Comparison of ENCODE assay signal across 1 cellular context in the genomic region with DNA sequence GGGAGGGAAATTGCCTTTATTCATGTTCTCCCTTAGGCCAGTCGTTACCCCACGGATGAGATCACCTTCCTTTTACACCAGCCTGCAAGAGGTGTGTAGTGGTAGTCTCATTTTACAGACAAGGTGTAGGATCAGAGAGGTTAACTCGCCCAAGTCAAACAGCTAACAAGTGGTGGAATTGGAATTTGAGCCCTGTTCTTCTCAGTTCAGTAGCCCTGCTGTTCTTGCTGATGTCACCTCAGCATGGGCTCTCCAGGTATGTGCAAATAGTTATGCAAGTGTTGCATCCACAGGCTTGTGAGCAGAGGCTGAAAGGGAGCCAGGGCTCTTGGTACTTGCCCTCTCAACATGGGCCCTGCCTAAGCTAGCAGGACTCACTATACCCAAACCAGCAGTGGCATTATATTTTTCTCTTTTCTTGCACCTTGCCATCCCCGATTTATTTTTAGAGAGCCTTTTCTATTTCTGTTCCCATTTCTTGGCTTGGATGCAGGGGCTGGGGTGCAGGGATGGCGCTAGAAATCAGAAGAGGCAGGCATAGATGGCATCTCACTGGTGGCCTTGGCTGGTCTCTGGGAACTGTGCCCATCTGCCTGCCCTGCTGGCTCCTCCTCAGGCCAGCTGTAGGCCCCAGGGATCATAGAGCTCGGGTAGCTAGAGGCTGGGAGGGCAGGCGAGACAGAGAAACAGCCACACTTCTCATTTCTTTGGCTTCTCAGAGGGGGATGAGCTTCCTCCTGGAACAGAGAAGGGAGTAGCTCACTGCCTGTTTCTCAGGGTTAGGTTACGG.
TF ChIP-seq lines count a peak whose summit lies in the region.

No MANE protein-coding gene starts in this region.

TF ChIP-seq in HEK293, 187 proteins besides CTCF, POLR2A, EP300 and RAD21 (continued from another document and continues in another):
- TF ChIP-seq, protein P1, sequence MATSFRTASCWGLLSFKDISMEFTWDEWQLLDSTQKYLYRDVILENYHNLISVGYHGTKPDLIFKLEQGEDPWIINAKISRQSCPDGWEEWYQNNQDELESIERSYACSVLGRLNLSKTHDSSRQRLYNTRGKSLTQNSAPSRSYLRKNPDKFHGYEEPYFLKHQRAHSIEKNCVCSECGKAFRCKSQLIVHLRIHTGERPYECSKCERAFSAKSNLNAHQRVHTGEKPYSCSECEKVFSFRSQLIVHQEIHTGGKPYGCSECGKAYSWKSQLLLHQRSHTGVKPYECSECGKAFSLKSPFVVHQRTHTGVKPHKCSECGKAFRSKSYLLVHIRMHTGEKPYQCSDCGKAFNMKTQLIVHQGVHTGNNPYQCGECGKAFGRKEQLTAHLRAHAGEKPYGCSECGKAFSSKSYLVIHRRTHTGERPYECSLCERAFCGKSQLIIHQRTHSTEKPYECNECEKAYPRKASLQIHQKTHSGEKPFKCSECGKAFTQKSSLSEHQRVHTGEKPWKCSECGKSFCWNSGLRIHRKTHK (tag by site-specific recombination; IDR thresholded peaks at IDR 0.05) = no peak
- TF ChIP-seq, protein P2, sequence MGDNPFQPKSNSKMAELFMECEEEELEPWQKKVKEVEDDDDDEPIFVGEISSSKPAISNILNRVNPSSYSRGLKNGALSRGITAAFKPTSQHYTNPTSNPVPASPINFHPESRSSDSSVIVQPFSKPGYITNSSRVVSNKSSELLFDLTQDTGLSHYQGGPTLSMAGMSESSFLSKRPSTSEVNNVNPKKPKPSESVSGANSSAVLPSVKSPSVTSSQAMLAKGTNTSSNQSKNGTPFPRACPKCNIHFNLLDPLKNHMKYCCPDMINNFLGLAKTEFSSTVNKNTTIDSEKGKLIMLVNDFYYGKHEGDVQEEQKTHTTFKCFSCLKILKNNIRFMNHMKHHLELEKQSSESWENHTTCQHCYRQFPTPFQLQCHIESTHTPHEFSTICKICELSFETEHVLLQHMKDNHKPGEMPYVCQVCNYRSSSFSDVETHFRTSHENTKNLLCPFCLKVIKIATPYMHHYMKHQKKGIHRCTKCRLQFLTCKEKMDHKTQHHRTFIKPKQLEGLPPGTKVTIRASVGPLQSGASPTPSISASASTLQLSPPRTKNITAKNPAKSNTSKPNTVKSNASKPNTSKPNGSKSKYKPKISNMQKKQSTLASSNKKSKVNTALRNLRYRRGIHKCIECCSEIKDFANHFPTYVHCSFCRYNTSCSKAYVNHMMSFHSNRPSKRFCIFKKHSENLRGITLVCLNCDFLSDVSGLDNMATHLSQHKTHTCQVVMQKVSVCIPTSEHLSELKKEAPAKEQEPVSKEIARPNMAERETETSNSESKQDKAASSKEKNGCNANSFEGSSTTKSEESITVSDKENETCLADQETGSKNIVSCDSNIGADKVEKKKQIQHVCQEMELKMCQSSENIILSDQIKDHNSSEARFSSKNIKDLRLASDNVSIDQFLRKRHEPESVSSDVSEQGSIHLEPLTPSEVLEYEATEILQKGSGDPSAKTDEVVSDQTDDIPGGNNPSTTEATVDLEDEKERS (tag by site-specific recombination; IDR thresholded peaks at IDR 0.05) = no peak
- TF ChIP-seq ZNF174 (tag by site-specific recombination; IDR thresholded peaks at IDR 0.05) (no peak), ZNF146 (tag by site-specific recombination; IDR thresholded peaks at IDR 0.05) (no peak), FEZF1 (tag by site-specific recombination; IDR thresholded peaks at IDR 0.05) (peak; percentile 30; the same call in 1 of the 2 replicates), ZSCAN16 (tag by site-specific recombination; IDR thresholded peaks at IDR 0.05) (no peak), YY2 (tag by site-specific recombination; IDR thresholded peaks at IDR 0.05) (no peak), ZNF19 (tag by site-specific recombination; IDR thresholded peaks at IDR 0.05; ENCODE audit: low read depth) (no peak), ZNF768 (tag by site-specific recombination; IDR thresholded peaks at IDR 0.05) (peak; percentile 67; the same call in 1 of the 2 replicates), ZNF354C (tag by site-specific recombination; IDR thresholded peaks at IDR 0.05; ENCODE audit: borderline replicate concordance, low read depth) (no peak), PRDM1 (tag by site-specific recombination; IDR thresholded peaks at IDR 0.05) (peak; percentile 35), ZNF302 (tag by site-specific recombination; IDR thresholded peaks at IDR 0.05; ENCODE audit: low read depth) (no peak), ZNF391 (tag by site-specific recombination; IDR thresholded peaks at IDR 0.05; ENCODE audit: borderline replicate concordance, low read depth) (no peak), ZNF423 (tag by site-specific recombination; IDR thresholded peaks at IDR 0.05) (no peak), ZNF114 (tag by site-specific recombination; IDR thresholded peaks at IDR 0.05) (no peak), KLF10 (tag by site-specific recombination; IDR thresholded peaks at IDR 0.05) (no peak), MYNN (tag by site-specific recombination; IDR thresholded peaks at IDR 0.05; ENCODE audit: borderline replicate concordance) (no peak), OVOL3 (tag by site-specific recombination; IDR thresholded peaks at IDR 0.05) (no peak), ZFP37 (tag by site-specific recombination; IDR thresholded peaks at IDR 0.05) (0 out of 2 replicates have a peak, but pooled peaks have one; percentile 48), ZNF274 (IDR thresholded peaks at IDR 0.05; ENCODE audit: low read length) (no peak), ZNF274 (tag by site-specific recombination; IDR thresholded peaks at IDR 0.05; ENCODE audit: borderline replicate concordance) (no peak), ZFP3 (tag by site-specific recombination; IDR thresholded peaks at IDR 0.05; ENCODE audit: low read depth) (no peak), ZNF16 (tag by site-specific recombination; IDR thresholded peaks at IDR 0.05; ENCODE audit: low read depth) (no peak), ZNF350 (tag by site-specific recombination; IDR thresholded peaks at IDR 0.05) (no peak), HOXC10 (CRISPR knock-in tag; IDR thresholded peaks at IDR 0.05) (no peak), KLF9 (tag by site-specific recombination; IDR thresholded peaks at IDR 0.05; ENCODE audit: low read depth) (no peak), ZNF777 (tag by site-specific recombination; IDR thresholded peaks at IDR 0.05; ENCODE audit: borderline replicate concordance) (no peak), ZNF629 (tag by site-specific recombination; IDR thresholded peaks at IDR 0.05) (peak; percentile 78), SALL2 (tag by site-specific recombination; IDR thresholded peaks at IDR 0.05; ENCODE audit: borderline replicate concordance) (no peak), MZF1 (tag by site-specific recombination; IDR thresholded peaks at IDR 0.05; ENCODE audit: borderline replicate concordance) (no peak)
- TF ChIP-seq, protein P3, sequence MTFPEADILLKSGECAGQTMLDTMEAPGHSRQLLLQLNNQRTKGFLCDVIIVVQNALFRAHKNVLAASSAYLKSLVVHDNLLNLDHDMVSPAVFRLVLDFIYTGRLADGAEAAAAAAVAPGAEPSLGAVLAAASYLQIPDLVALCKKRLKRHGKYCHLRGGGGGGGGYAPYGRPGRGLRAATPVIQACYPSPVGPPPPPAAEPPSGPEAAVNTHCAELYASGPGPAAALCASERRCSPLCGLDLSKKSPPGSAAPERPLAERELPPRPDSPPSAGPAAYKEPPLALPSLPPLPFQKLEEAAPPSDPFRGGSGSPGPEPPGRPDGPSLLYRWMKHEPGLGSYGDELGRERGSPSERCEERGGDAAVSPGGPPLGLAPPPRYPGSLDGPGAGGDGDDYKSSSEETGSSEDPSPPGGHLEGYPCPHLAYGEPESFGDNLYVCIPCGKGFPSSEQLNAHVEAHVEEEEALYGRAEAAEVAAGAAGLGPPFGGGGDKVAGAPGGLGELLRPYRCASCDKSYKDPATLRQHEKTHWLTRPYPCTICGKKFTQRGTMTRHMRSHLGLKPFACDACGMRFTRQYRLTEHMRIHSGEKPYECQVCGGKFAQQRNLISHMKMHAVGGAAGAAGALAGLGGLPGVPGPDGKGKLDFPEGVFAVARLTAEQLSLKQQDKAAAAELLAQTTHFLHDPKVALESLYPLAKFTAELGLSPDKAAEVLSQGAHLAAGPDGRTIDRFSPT (tag by site-specific recombination; IDR thresholded peaks at IDR 0.05) = no peak
- TF ChIP-seq, protein P4, sequence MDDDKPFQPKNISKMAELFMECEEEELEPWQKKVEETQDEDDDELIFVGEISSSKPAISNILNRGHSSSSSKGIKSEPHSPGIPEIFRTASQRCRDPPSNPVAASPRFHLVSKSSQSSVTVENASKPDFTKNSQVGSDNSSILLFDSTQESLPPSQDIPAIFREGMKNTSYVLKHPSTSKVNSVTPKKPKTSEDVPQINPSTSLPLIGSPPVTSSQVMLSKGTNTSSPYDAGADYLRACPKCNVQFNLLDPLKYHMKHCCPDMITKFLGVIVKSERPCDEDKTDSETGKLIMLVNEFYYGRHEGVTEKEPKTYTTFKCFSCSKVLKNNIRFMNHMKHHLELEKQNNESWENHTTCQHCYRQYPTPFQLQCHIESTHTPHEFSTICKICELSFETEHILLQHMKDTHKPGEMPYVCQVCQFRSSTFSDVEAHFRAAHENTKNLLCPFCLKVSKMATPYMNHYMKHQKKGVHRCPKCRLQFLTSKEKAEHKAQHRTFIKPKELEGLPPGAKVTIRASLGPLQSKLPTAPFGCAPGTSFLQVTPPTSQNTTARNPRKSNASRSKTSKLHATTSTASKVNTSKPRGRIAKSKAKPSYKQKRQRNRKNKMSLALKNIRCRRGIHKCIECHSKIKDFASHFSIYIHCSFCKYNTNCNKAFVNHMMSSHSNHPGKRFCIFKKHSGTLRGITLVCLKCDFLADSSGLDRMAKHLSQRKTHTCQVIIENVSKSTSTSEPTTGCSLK (tag by site-specific recombination; IDR thresholded peaks at IDR 0.05) = no peak
- TF ChIP-seq, protein P5, sequence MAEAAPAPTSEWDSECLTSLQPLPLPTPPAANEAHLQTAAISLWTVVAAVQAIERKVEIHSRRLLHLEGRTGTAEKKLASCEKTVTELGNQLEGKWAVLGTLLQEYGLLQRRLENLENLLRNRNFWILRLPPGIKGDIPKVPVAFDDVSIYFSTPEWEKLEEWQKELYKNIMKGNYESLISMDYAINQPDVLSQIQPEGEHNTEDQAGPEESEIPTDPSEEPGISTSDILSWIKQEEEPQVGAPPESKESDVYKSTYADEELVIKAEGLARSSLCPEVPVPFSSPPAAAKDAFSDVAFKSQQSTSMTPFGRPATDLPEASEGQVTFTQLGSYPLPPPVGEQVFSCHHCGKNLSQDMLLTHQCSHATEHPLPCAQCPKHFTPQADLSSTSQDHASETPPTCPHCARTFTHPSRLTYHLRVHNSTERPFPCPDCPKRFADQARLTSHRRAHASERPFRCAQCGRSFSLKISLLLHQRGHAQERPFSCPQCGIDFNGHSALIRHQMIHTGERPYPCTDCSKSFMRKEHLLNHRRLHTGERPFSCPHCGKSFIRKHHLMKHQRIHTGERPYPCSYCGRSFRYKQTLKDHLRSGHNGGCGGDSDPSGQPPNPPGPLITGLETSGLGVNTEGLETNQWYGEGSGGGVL (tag by site-specific recombination; IDR thresholded peaks at IDR 0.05) = peak; percentile 16; the same call in 1 of the 2 replicates
- TF ChIP-seq, protein P6, sequence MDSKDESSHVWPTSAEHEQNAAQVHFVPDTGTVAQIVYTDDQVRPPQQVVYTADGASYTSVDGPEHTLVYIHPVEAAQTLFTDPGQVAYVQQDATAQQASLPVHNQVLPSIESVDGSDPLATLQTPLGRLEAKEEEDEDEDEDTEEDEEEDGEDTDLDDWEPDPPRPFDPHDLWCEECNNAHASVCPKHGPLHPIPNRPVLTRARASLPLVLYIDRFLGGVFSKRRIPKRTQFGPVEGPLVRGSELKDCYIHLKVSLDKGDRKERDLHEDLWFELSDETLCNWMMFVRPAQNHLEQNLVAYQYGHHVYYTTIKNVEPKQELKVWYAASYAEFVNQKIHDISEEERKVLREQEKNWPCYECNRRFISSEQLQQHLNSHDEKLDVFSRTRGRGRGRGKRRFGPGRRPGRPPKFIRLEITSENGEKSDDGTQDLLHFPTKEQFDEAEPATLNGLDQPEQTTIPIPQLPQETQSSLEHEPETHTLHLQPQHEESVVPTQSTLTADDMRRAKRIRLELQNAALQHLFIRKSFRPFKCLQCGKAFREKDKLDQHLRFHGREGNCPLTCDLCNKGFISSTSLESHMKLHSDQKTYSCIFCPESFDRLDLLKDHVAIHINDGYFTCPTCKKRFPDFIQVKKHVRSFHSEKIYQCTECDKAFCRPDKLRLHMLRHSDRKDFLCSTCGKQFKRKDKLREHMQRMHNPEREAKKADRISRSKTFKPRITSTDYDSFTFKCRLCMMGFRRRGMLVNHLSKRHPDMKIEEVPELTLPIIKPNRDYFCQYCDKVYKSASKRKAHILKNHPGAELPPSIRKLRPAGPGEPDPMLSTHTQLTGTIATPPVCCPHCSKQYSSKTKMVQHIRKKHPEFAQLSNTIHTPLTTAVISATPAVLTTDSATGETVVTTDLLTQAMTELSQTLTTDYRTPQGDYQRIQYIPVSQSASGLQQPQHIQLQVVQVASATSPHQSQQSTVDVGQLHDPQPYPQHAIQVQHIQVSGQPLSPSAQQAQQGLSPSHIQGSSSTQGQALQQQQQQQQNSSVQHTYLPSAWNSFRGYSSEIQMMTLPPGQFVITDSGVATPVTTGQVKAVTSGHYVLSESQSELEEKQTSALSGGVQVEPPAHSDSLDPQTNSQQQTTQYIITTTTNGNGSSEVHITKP (tag by site-specific recombination; IDR thresholded peaks at IDR 0.05) = peak; percentile 67
- TF ChIP-seq, protein P7, sequence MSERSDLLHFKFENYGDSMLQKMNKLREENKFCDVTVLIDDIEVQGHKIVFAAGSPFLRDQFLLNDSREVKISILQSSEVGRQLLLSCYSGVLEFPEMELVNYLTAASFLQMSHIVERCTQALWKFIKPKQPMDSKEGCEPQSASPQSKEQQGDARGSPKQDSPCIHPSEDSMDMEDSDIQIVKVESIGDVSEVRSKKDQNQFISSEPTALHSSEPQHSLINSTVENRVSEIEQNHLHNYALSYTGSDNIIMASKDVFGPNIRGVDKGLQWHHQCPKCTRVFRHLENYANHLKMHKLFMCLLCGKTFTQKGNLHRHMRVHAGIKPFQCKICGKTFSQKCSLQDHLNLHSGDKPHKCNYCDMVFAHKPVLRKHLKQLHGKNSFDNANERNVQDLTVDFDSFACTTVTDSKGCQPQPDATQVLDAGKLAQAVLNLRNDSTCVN (tag by site-specific recombination; optimal IDR thresholded peaks at IDR 0.05) = no peak
- TF ChIP-seq, protein P8, sequence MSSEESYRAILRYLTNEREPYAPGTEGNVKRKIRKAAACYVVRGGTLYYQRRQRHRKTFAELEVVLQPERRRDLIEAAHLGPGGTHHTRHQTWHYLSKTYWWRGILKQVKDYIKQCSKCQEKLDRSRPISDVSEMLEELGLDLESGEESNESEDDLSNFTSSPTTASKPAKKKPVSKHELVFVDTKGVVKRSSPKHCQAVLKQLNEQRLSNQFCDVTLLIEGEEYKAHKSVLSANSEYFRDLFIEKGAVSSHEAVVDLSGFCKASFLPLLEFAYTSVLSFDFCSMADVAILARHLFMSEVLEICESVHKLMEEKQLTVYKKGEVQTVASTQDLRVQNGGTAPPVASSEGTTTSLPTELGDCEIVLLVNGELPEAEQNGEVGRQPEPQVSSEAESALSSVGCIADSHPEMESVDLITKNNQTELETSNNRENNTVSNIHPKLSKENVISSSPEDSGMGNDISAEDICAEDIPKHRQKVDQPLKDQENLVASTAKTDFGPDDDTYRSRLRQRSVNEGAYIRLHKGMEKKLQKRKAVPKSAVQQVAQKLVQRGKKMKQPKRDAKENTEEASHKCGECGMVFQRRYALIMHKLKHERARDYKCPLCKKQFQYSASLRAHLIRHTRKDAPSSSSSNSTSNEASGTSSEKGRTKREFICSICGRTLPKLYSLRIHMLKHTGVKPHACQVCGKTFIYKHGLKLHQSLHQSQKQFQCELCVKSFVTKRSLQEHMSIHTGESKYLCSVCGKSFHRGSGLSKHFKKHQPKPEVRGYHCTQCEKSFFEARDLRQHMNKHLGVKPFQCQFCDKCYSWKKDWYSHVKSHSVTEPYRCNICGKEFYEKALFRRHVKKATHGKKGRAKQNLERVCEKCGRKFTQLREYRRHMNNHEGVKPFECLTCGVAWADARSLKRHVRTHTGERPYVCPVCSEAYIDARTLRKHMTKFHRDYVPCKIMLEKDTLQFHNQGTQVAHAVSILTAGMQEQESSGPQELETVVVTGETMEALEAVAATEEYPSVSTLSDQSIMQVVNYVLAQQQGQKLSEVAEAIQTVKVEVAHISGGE (tag by site-specific recombination; conservative IDR thresholded peaks at IDR 0.05; ENCODE audit: low read depth) = no peak
